Comparison of ENCODE assay signal across 14 cellular contexts in genomic region chr15:38682861-38683260, GRCh38.
DNase-seq lines count a peak whose midpoint lies in the region; ATAC-seq and TF ChIP-seq lines count a peak whose summit lies in the region.
"Had no signal": no experiment of that assay in that cellular context is flagged by ENCODE, and none has a peak within 500 bp of the region (broad histone marks: within the 10 kb centered on the region; RNA-seq: fewer than 3 reads in every experiment).

No MANE protein-coding gene starts in this region.

- TF ChIP-seq CTCF in natural killer cell (IDR thresholded peaks at IDR 0.05): no peak
- TF ChIP-seq CTCF in activated CD8-positive, alpha-beta T cell treated with anti-CD3 and anti-CD28 coated beads for 36 hours (IDR thresholded peaks at IDR 0.05): no peak

- peaks cover 3% of the 10 kb centered on the region for H3K36me3 Mint-ChIP-seq in natural killer cell treated with Interleukin-12 subunit alpha and Interleukin-12 subunit beta and Interleukin-15 and Interleukin-18, amount 100 ng/mL, for 72 hours
- no peaks in the 10 kb centered on the region for H3K36me3 Mint-ChIP-seq in natural killer cell
- H3K36me3 Mint-ChIP-seq in activated CD8-positive, alpha-beta T cell treated with anti-CD3 and anti-CD28 coated beads for 36 hours (ENCODE audit: low read depth): no peaks in the 10 kb centered on the region
- no peaks in the 10 kb centered on the region for H3K36me3 Mint-ChIP-seq in stimulated activated naive B cell treated with anti-CD40 and anti-IgM and Interleukin-4, amounts not matched to agents 10 μg/mL and 1 μg/mL and 100 μg/mL, for 72 hours

- H3K4me1 Mint-ChIP-seq in natural killer cell treated with Interleukin-12 subunit alpha and Interleukin-12 subunit beta and Interleukin-15 and Interleukin-18, amount 100 ng/mL, for 72 hours (ENCODE audit: low read depth in 2 of 2): peaks cover 63 to 72% of the 10 kb centered on the region in 2 donors
- peaks cover 36 to 40% of the 10 kb centered on the region in 2 donors for H3K4me1 Mint-ChIP-seq in natural killer cell
- peaks cover 67% of the 10 kb centered on the region for H3K4me1 Mint-ChIP-seq in activated CD8-positive, alpha-beta T cell treated with anti-CD3 and anti-CD28 coated beads for 36 hours (ENCODE audit: low read depth)
- H3K4me1 Mint-ChIP-seq in stimulated activated naive B cell treated with anti-CD40 and anti-IgM and Interleukin-4, amounts not matched to agents 10 μg/mL and 1 μg/mL and 100 μg/mL, for 72 hours: peaks cover 15 to 32% of the 10 kb centered on the region in 2 donors

- H3K27ac Mint-ChIP-seq in natural killer cell treated with Interleukin-12 subunit alpha and Interleukin-12 subunit beta and Interleukin-15 and Interleukin-18, amount 100 ng/mL, for 72 hours: peak overlapping the region; percentile 91 to 96
- peak overlapping the region in 1 of 2 donors; percentile 80 for H3K27ac Mint-ChIP-seq in natural killer cell
- peak overlapping the region; percentile 94 for H3K27ac Mint-ChIP-seq in activated CD8-positive, alpha-beta T cell treated with anti-CD3 and anti-CD28 coated beads for 36 hours
- peak overlapping the region; percentile 39 for H3K27ac Mint-ChIP-seq in stimulated activated naive B cell treated with anti-CD40 and anti-IgM and Interleukin-4, amounts not matched to agents 10 μg/mL and 1 μg/mL and 100 μg/mL, for 72 hours

- peaks cover 4% of the 10 kb centered on the region for H3K9me3 Mint-ChIP-seq in natural killer cell treated with Interleukin-12 subunit alpha and Interleukin-12 subunit beta and Interleukin-15 and Interleukin-18, amount 100 ng/mL, for 72 hours
- no peaks in the 10 kb centered on the region for H3K9me3 Mint-ChIP-seq in natural killer cell
- no peaks in the 10 kb centered on the region for H3K9me3 Mint-ChIP-seq in activated CD8-positive, alpha-beta T cell treated with anti-CD3 and anti-CD28 coated beads for 36 hours
- H3K9me3 Mint-ChIP-seq in stimulated activated naive B cell treated with anti-CD40 and anti-IgM and Interleukin-4, amounts not matched to agents 10 μg/mL and 1 μg/mL and 100 μg/mL, for 72 hours: no peaks in the 10 kb centered on the region

- CTCF ChIA-PET in activated CD8-positive, alpha-beta T cell treated with anti-CD3 and anti-CD28 coated beads for 36 hours (lab: Charles Lee): interaction anchor here (0.8 to 12.1 kb wide), 31 partner anchors 9 to 243 kb away, joined by 3 to 464 read pairs (median 11); partner anchors contain the start of gene RASGRP1

- no peak overlapping the region for H3K27ac ChIP-seq in substantia nigra (ENCODE audit: low read depth, low read length, poor library complexity, severe bottlenecking)
- H3K27ac ChIP-seq: colonic mucosa, ovary, SK-N-MC had no signal

- no peak for DNase-seq in natural killer cell treated with Interleukin-12 subunit alpha and Interleukin-12 subunit beta and Interleukin-15 and Interleukin-18, amount 100 ng/mL, for 72 hours (ENCODE audit: low spot score)
- DNase-seq in natural killer cell (no peak), substantia nigra (lab: John Stamatoyannopoulos, UW) (no peak), RPMI8226 (no peak)
- no peak for DNase-seq in activated CD8-positive, alpha-beta T cell treated with anti-CD3 and anti-CD28 coated beads for 36 hours
- DNase-seq in stimulated activated naive B cell treated with anti-CD40 and anti-IgM and Interleukin-4, amounts not matched to agents 10 μg/mL and 1 μg/mL and 100 μg/mL, for 72 hours: peak; percentile 24
- DNase-seq: activated CD8-positive, alpha-beta memory T cell treated with anti-CD3 and anti-CD28 coated beads, Interleukin-2, amount 50 U/mL, for 48 hours; kidney; NCI-H1436 treated with DMSO at 0.1 percent for 48 hours; ovary had no signal

- POLR2A ChIA-PET in activated CD8-positive, alpha-beta T cell treated with anti-CD3 and anti-CD28 coated beads for 36 hours (lab: Charles Lee): interaction anchor here (0.6 to 11.1 kb wide), 9 partner anchors 11 to 168 kb away, joined by 3 to 192 read pairs (median 3); partner anchors contain the start of gene RASGRP1

- no peak for ATAC-seq in natural killer cell treated with Interleukin-12 subunit alpha and Interleukin-12 subunit beta and Interleukin-15 and Interleukin-18, amount 100 ng/mL, for 72 hours
- ATAC-seq in natural killer cell: no peak
- peak; percentile 37 for ATAC-seq in HG02852 (IDR thresholded peaks at IDR 0.05; ENCODE audit: unreplicated experiment)
- ATAC-seq in activated CD8-positive, alpha-beta T cell treated with anti-CD3 and anti-CD28 coated beads for 36 hours: no peak
- peak; percentile 78 to 79 for ATAC-seq in stimulated activated naive B cell treated with anti-CD40 and anti-IgM and Interleukin-4, amounts not matched to agents 10 μg/mL and 1 μg/mL and 100 μg/mL, for 72 hours (replicated peaks)
- ATAC-seq in SK-N-SH treated with all-trans-retinoic acid at 6 μM for 48 hours: no peak

- H3K27me3 Mint-ChIP-seq in natural killer cell treated with Interleukin-12 subunit alpha and Interleukin-12 subunit beta and Interleukin-15 and Interleukin-18, amount 100 ng/mL, for 72 hours: no peaks in the 10 kb centered on the region
- H3K27me3 Mint-ChIP-seq in natural killer cell (ENCODE audit: low read depth in 2 of 2): no peaks in the 10 kb centered on the region
- no peaks in the 10 kb centered on the region for H3K27me3 Mint-ChIP-seq in activated CD8-positive, alpha-beta T cell treated with anti-CD3 and anti-CD28 coated beads for 36 hours
- no peaks in the 10 kb centered on the region for H3K27me3 Mint-ChIP-seq in stimulated activated naive B cell treated with anti-CD40 and anti-IgM and Interleukin-4, amounts not matched to agents 10 μg/mL and 1 μg/mL and 100 μg/mL, for 72 hours

- no peak overlapping the region for H3K4me3 Mint-ChIP-seq in natural killer cell treated with Interleukin-12 subunit alpha and Interleukin-12 subunit beta and Interleukin-15 and Interleukin-18, amount 100 ng/mL, for 72 hours
- H3K4me3 Mint-ChIP-seq in natural killer cell: no peak overlapping the region
- H3K4me3 Mint-ChIP-seq in activated CD8-positive, alpha-beta T cell treated with anti-CD3 and anti-CD28 coated beads for 36 hours: no peak overlapping the region
- H3K4me3 Mint-ChIP-seq in stimulated activated naive B cell treated with anti-CD40 and anti-IgM and Interleukin-4, amounts not matched to agents 10 μg/mL and 1 μg/mL and 100 μg/mL, for 72 hours: no peak overlapping the region

- intact Hi-C loops in natural killer cell (cut with micrococcal nuclease): loop anchor here (1.0 kb wide), 4 partner anchors 16 to 209 kb away; partner anchors contain the start of gene RASGRP1
- intact Hi-C loops in activated CD8-positive, alpha-beta T cell treated with anti-CD3 and anti-CD28 coated beads for 36 hours (cut with micrococcal nuclease): loop anchor here (2.0 kb wide), 2 partner anchors 34 to 120 kb away; no protein-coding TSS in a partner anchor

TF ChIP-seq in SK-N-SH treated with all-trans-retinoic acid at 6 μM for 48 hours, 23 proteins besides CTCF, POLR2A, EP300 and RAD21 (continues in another document):
- TF ChIP-seq OSR1 (CRISPR knock-in tag; IDR thresholded peaks at IDR 0.05) (no peak), ZNF565 (CRISPR knock-in tag; conservative IDR thresholded peaks at IDR 0.05; ENCODE audit: low read depth) (no peak), TOX (CRISPR knock-in tag; IDR thresholded peaks at IDR 0.05; ENCODE audit: borderline replicate concordance) (no peak), POU6F1 (CRISPR knock-in tag; IDR thresholded peaks at IDR 0.05; ENCODE audit: borderline replicate concordance, low read depth) (no peak), PPARA (CRISPR knock-in tag; IDR thresholded peaks at IDR 0.05; ENCODE audit: borderline replicate concordance) (no peak), ZNF8 (CRISPR knock-in tag; IDR thresholded peaks at IDR 0.05) (no peak), ISL1 (CRISPR knock-in tag; IDR thresholded peaks at IDR 0.05) (no peak), PATZ1 (CRISPR knock-in tag; IDR thresholded peaks at IDR 0.05; ENCODE audit: borderline replicate concordance) (no peak), BACH2 (CRISPR knock-in tag; IDR thresholded peaks at IDR 0.05; ENCODE audit: borderline replicate concordance) (no peak), ZFP3 (CRISPR knock-in tag; IDR thresholded peaks at IDR 0.05) (no peak), RARB (CRISPR knock-in tag; IDR thresholded peaks at IDR 0.05) (no peak)

Comparison
In these comparisons a context has a peak if more than half of its experiments do, and no peak if none do; other contexts are left out.
1. ATAC-seq: peak in HG02852 (single experiment) and stimulated activated naive B cell treated with anti-CD40 and anti-IgM and Interleukin-4, amounts not matched to agents 10 μg/mL and 1 μg/mL and 100 μg/mL, for 72 hours (2 of 2); none in natural killer cell treated with Interleukin-12 subunit alpha and Interleukin-12 subunit beta and Interleukin-15 and Interleukin-18, amount 100 ng/mL, for 72 hours (0 of 2), natural killer cell (0 of 3), activated CD8-positive, alpha-beta T cell treated with anti-CD3 and anti-CD28 coated beads for 36 hours (single experiment) and SK-N-SH treated with all-trans-retinoic acid at 6 μM for 48 hours (single experiment).